ENCODE assay signal across 8 cellular contexts in the genomic region with DNA sequence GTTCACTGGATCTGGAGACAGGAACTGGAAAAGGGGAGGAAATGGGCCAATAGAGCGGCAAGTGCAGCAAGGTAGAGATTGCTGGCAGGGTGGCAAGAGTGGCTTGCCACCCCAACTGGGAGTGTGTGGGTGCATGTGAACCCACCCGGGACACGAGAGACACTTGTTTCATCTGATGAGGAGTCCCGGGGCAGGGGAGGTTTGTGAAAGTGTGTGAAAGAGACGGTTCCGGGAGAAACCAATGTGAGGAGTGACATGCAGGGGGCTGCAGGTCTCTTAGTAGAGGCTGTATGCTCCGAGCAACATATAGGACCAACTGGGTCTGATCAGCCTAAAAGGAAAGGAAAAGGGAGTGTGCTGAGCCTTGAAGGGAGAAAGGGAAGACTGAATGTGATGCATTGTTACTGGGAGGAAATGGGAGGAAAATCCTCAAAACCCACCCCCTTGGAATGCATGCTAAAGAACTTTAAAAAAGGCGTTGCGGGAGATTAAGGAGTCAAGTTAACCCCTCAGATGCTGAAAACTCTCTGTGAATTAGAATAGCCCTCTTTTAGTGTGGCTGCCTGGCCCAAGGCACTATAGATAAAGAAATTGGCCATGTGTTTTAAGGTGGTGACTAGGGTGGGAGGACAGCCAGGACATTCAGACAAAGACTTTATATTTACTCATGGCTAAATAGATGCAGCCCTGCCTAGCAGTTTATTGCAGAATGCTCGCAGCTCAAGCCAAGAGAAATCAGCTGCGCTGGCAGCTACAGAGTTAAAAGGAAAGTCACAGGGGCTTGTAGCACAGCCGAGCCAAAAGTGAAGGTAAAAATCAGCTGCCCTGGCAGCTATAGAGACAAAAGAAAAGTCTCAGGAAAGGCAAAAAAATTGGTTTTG. TPM values are rescaled to one million over a fixed set of nuclear protein-coding genes. Genes with fewer than 3 reads are reported as not detected.
DNase-seq lines count a peak whose midpoint lies in the region; ATAC-seq and TF ChIP-seq lines count a peak whose summit lies in the region.

No MANE protein-coding gene starts in this region.

- H3K18ac ChIP-seq in mesendoderm (ENCODE audit: low read length) = peak overlapping the region; percentile 81

- peak overlapping the region; percentile 93 for H2BK120ac ChIP-seq in mesendoderm (ENCODE audit: low read depth, low read length)

- POLR2A ChIA-PET in CD8-positive, alpha-beta T cell (lab: Charles Lee) = interaction anchor here (0.6 to 2.1 kb wide), 4 partner anchors 10 to 317 kb away, joined by 3 to 10 read pairs (median 3); a partner anchor contains a TSS

- H3K79me1 ChIP-seq in mesendoderm (ENCODE audit: low read length) = no peaks in the 10 kb centered on the region

- no peaks in the 10 kb centered on the region for H3K27me3 ChIP-seq in CD8-positive, alpha-beta T cell (ENCODE audit: insufficient read depth, low read length)
- H3K27me3 ChIP-seq in mesendoderm (ENCODE audit: insufficient read depth, low read length, poor library complexity) = no peaks in the 10 kb centered on the region

- H2BK5ac ChIP-seq in mesendoderm (ENCODE audit: low read length) = peak overlapping the region; percentile 85

- H3K4me2 ChIP-seq in mesendoderm (ENCODE audit: low read length) = peak overlapping the region; percentile 58

- no peaks in the 10 kb centered on the region for H3K9me3 ChIP-seq in CD8-positive, alpha-beta T cell (ENCODE audit: low read length)

- peaks cover 14% of the 10 kb centered on the region for H3K4me1 ChIP-seq in CD8-positive, alpha-beta T cell (ENCODE audit: insufficient read depth, low read length)
- H3K4me1 ChIP-seq in mesendoderm (ENCODE audit: control insufficient read depth, low read depth, low read length) = peaks cover 8% of the 10 kb centered on the region

- peak overlapping the region; percentile 19 for H3K27ac ChIP-seq in CD8-positive, alpha-beta T cell (ENCODE audit: low read depth, low read length)
- H3K27ac ChIP-seq in mesendoderm (ENCODE audit: low read depth, low read length) = peak overlapping the region; percentile 94

- H3K23ac ChIP-seq in mesendoderm (ENCODE audit: low read length) = no peak overlapping the region

- TF ChIP-seq CTCF in CD8-positive, alpha-beta T cell (IDR thresholded peaks at IDR 0.05) = no peak
- TF ChIP-seq CTCF in cardiac fibroblast (IDR thresholded peaks at IDR 0.05; ENCODE audit: low read depth, low read length) = no peak

- H2BK15ac ChIP-seq in mesendoderm (replicated peaks; ENCODE audit: low read depth) = peak overlapping the region; percentile 9

- peak overlapping the region; percentile 67 for H3K9ac ChIP-seq in mesendoderm (ENCODE audit: low read length)

- peak overlapping the region; percentile 78 for H3K4ac ChIP-seq in mesendoderm (ENCODE audit: low read depth, low read length)

- WGBS in mesendoderm (ENCODE audit: extremely low coverage, insufficient coverage, low lambda C conversion rate) = no CpG with 5 or more reads among the region's 12 CpGs

- no peaks in the 10 kb centered on the region for H3K27me3 Mint-ChIP-seq in CD8-positive, alpha-beta T cell (ENCODE audit: low read depth)

- intact Hi-C loops in CD8-positive, alpha-beta T cell (cut with DNase I, micrococcal nuclease) = no loop called here

- peak overlapping the region; percentile 58 for H4K8ac ChIP-seq in mesendoderm (ENCODE audit: low read depth, low read length)

- DNase-seq in CD8-positive, alpha-beta T cell = no peak
- peak in 1 of 2 donors; percentile 48 for DNase-seq in cardiac fibroblast (ENCODE audit: low read depth in 2 of 2)
- peak; percentile 96 for DNase-seq in mesendoderm
- DNase-seq in cerebellar cortex (ENCODE audit: low spot score) = no peak
- DNase-seq in medulla oblongata (ENCODE audit: extremely low spot score) = no peak
- no peak for DNase-seq in Ammon's horn (ENCODE audit: low spot score)

- peak overlapping the region; percentile 60 for H3K4me3 ChIP-seq in CD8-positive, alpha-beta T cell (ENCODE audit: low read depth, low read length)
- peak overlapping the region; percentile 21 to 41 for H3K4me3 ChIP-seq in cardiac fibroblast (replicated peaks in 1 of 2; ENCODE audit: low read depth in 2 of 2, low read length in 2 of 2)
- no peak overlapping the region for H3K4me3 ChIP-seq in mesendoderm (ENCODE audit: low read length)

- no peak overlapping the region for H3K27ac Mint-ChIP-seq in CD8-positive, alpha-beta T cell

- no peak overlapping the region for H3K4me3 Mint-ChIP-seq in CD8-positive, alpha-beta T cell

- peak; percentile 64 for ATAC-seq in CD8-positive, alpha-beta T cell
- ATAC-seq in HG03045 (IDR thresholded peaks at IDR 0.05; ENCODE audit: unreplicated experiment) (peak; percentile 53), GM18868 (IDR thresholded peaks at IDR 0.05; ENCODE audit: unreplicated experiment) (no peak)

- H3K9me3 Mint-ChIP-seq in CD8-positive, alpha-beta T cell = no peaks in the 10 kb centered on the region

- H3K79me2 ChIP-seq in mesendoderm (ENCODE audit: control insufficient read depth, insufficient read depth, low read length) = no peaks in the 10 kb centered on the region

- H2AK5ac ChIP-seq in mesendoderm (ENCODE audit: low read length) = no peak overlapping the region

- CTCF ChIA-PET in CD8-positive, alpha-beta T cell (lab: Charles Lee) = interaction anchor here (1.6 to 9.6 kb wide), 4 partner anchors 9 to 228 kb away, joined by 4 to 58 read pairs (median 8); a partner anchor contains a TSS

- peaks cover 8% of the 10 kb centered on the region for H3K4me1 Mint-ChIP-seq in CD8-positive, alpha-beta T cell (ENCODE audit: low read depth)

- no peaks in the 10 kb centered on the region for H3K36me3 Mint-ChIP-seq in CD8-positive, alpha-beta T cell

- H3K36me3 ChIP-seq in CD8-positive, alpha-beta T cell (ENCODE audit: insufficient read depth, low read length) = no peaks in the 10 kb centered on the region
- no peaks in the 10 kb centered on the region for H3K36me3 ChIP-seq in mesendoderm (ENCODE audit: control insufficient read depth, insufficient read depth, low read length)

- H3K56ac ChIP-seq in mesendoderm (ENCODE audit: low read length) = peak overlapping the region; percentile 85

- H4K5ac ChIP-seq in mesendoderm (ENCODE audit: low read length) = peak overlapping the region; percentile 16

RNA-seq across cellular contexts. Expression of a gene that starts 9.1 kb away (rescaled TPM):
- not detected for total RNA-seq in CD8-positive, alpha-beta T cell
- polyA plus RNA-seq in mesendoderm (2013, experiment 1 of 2) = 0.03 TPM
- 0.04 TPM for polyA plus RNA-seq in mesendoderm (2013, experiment 2 of 2)

RNA-seq across cellular contexts. Expression of a gene that starts 29.8 kb away (rescaled TPM):
- total RNA-seq in CD8-positive, alpha-beta T cell = 1 to 10 TPM; 1.1 to 1.2 TPM
- 63.2 TPM for polyA plus RNA-seq in mesendoderm (2013, experiment 1 of 2)
- polyA plus RNA-seq in mesendoderm (2013, experiment 2 of 2) = 64.3 TPM
